1 cellular context compared by ENCODE assay signal in the genomic region with DNA sequence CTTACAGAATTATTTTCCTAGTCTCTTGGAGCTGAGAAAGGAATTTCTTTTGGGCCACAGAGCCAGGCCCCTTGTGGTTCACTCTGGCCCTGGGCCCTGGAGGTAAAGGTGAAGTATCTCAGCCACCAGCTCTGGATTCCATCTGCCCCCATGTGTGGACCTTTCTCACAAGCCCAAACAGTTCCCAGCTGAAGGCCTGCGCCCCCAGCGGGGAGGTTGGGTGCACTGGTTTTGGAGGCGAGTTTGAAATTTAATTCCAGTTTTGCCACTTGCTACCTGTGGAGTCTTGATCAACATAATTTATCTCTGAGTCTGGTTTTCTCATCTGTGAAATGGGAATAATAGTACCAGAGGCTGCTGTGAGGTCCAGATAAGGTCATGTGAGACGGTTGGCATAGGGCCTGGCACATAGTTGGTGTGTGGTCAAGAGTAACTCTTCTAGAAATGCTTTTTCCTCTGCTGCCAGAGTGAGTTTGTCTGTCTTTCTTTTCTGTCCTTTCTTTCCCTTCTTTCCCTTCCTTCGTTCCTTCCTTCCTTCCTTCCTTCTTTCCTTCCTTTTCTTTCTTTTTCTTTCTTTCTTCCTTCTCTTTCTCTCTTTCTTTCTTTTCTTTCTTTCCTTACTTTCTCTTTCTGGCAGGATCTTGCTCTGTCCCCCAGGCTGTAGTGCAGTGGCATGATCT.
TF ChIP-seq lines count a peak whose summit lies in the region.

No MANE protein-coding gene starts in this region.

TF ChIP-seq in K562, 482 proteins besides CTCF, POLR2A, EP300 and RAD21 (continued from another document and continues in another):
- 0 out of 2 replicates have a peak, but pooled peaks have one; percentile 6 for TF ChIP-seq CEBPG (CRISPR knock-in tag; IDR thresholded peaks at IDR 0.05)
- no peak for TF ChIP-seq CEBPG (tag; conservative IDR thresholded peaks at IDR 0.05 in 1 of 2, IDR thresholded peaks at IDR 0.05 in 1 of 2)
- TF ChIP-seq MAX (CRISPR knock-in tag; IDR thresholded peaks at IDR 0.05) = no peak
- TF ChIP-seq, protein P1, sequence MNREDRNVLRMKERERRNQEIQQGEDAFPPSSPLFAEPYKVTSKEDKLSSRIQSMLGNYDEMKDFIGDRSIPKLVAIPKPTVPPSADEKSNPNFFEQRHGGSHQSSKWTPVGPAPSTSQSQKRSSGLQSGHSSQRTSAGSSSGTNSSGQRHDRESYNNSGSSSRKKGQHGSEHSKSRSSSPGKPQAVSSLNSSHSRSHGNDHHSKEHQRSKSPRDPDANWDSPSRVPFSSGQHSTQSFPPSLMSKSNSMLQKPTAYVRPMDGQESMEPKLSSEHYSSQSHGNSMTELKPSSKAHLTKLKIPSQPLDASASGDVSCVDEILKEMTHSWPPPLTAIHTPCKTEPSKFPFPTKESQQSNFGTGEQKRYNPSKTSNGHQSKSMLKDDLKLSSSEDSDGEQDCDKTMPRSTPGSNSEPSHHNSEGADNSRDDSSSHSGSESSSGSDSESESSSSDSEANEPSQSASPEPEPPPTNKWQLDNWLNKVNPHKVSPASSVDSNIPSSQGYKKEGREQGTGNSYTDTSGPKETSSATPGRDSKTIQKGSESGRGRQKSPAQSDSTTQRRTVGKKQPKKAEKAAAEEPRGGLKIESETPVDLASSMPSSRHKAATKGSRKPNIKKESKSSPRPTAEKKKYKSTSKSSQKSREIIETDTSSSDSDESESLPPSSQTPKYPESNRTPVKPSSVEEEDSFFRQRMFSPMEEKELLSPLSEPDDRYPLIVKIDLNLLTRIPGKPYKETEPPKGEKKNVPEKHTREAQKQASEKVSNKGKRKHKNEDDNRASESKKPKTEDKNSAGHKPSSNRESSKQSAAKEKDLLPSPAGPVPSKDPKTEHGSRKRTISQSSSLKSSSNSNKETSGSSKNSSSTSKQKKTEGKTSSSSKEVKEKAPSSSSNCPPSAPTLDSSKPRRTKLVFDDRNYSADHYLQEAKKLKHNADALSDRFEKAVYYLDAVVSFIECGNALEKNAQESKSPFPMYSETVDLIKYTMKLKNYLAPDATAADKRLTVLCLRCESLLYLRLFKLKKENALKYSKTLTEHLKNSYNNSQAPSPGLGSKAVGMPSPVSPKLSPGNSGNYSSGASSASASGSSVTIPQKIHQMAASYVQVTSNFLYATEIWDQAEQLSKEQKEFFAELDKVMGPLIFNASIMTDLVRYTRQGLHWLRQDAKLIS (CRISPR knock-in tag; IDR thresholded peaks at IDR 0.05) = no peak
- TF ChIP-seq JUN (IDR thresholded peaks at IDR 0.05; ENCODE audit: borderline replicate concordance, low read depth, low read length) = no peak
- 0 out of 2 replicates have a peak, but pooled peaks have one; percentile 58 for TF ChIP-seq JUN (CRISPR knock-in tag; IDR thresholded peaks at IDR 0.05; ENCODE audit: borderline replicate concordance)
- no peak for TF ChIP-seq CXXC5 (CRISPR knock-in tag; IDR thresholded peaks at IDR 0.05)
- TF ChIP-seq TGIF2 (CRISPR knock-in tag; IDR thresholded peaks at IDR 0.05) = no peak
- no peak for TF ChIP-seq ZNF57 (CRISPR knock-in tag; IDR thresholded peaks at IDR 0.05)
- TF ChIP-seq ZNF785 (CRISPR knock-in tag; IDR thresholded peaks at IDR 0.05) = no peak
- TF ChIP-seq, protein P2, sequence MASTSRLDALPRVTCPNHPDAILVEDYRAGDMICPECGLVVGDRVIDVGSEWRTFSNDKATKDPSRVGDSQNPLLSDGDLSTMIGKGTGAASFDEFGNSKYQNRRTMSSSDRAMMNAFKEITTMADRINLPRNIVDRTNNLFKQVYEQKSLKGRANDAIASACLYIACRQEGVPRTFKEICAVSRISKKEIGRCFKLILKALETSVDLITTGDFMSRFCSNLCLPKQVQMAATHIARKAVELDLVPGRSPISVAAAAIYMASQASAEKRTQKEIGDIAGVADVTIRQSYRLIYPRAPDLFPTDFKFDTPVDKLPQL (IDR thresholded peaks at IDR 0.05; ENCODE audit: extremely low read depth, insufficient read length) = no peak
- TF ChIP-seq POLR2B (IDR thresholded peaks at IDR 0.05; ENCODE audit: low read depth, partially characterized antibody) = no peak
- TF ChIP-seq PHB2 (IDR thresholded peaks at IDR 0.05; ENCODE audit: low read depth) = peak; percentile 43; the same call in 1 of the 2 replicates
- no peak for TF ChIP-seq CREB5 (CRISPR knock-in tag; IDR thresholded peaks at IDR 0.05)
- TF ChIP-seq CBFA2T3 (IDR thresholded peaks at IDR 0.05) = no peak
- no peak for TF ChIP-seq XRCC3 (IDR thresholded peaks at IDR 0.05)
- no peak for TF ChIP-seq POU5F1 (IDR thresholded peaks at IDR 0.05; ENCODE audit: borderline replicate concordance, low read depth, low read length, partially characterized antibody)
- TF ChIP-seq AFF1 (IDR thresholded peaks at IDR 0.05; ENCODE audit: low read depth in 1 of 2, partially characterized antibody in 2 of 2) = peak in 1 of 2 experiments; percentile 29
- 0 out of 4 replicates have a peak, but pooled peaks of 1 of the 2 experiments have one; percentile 23 for TF ChIP-seq HDAC1 (IDR thresholded peaks at IDR 0.05)
- 0 out of 2 replicates have a peak, but pooled peaks have one; percentile 21 for TF ChIP-seq ARID2 (IDR thresholded peaks at IDR 0.05)
- no peak for TF ChIP-seq TSC22D4 (tag; IDR thresholded peaks at IDR 0.05)
- no peak for TF ChIP-seq VEZF1 (CRISPR knock-in tag; IDR thresholded peaks at IDR 0.05)
- no peak for TF ChIP-seq ZNF561 (CRISPR knock-in tag; conservative IDR thresholded peaks at IDR 0.05)
- no peak for TF ChIP-seq ZNF263 (CRISPR knock-in tag; IDR thresholded peaks at IDR 0.05; ENCODE audit: borderline replicate concordance)
- TF ChIP-seq MTF1 (CRISPR knock-in tag; IDR thresholded peaks at IDR 0.05; ENCODE audit: borderline replicate concordance) = no peak
- TF ChIP-seq, protein P3, sequence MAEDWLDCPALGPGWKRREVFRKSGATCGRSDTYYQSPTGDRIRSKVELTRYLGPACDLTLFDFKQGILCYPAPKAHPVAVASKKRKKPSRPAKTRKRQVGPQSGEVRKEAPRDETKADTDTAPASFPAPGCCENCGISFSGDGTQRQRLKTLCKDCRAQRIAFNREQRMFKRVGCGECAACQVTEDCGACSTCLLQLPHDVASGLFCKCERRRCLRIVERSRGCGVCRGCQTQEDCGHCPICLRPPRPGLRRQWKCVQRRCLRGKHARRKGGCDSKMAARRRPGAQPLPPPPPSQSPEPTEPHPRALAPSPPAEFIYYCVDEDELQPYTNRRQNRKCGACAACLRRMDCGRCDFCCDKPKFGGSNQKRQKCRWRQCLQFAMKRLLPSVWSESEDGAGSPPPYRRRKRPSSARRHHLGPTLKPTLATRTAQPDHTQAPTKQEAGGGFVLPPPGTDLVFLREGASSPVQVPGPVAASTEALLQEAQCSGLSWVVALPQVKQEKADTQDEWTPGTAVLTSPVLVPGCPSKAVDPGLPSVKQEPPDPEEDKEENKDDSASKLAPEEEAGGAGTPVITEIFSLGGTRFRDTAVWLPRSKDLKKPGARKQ (CRISPR knock-in tag; IDR thresholded peaks at IDR 0.05) = no peak
- TF ChIP-seq HCFC1 (IDR thresholded peaks at IDR 0.05; ENCODE audit: low read depth, low read length) = 0 out of 2 replicates have a peak, but pooled peaks have one; percentile 27
- no peak for TF ChIP-seq ZNF695 (CRISPR knock-in tag; IDR thresholded peaks at IDR 0.05)
- TF ChIP-seq ZNF316 (IDR thresholded peaks at IDR 0.05) = no peak
- no peak for TF ChIP-seq NRF1 (conservative IDR thresholded peaks at IDR 0.05 in 1 of 2, IDR thresholded peaks at IDR 0.05 in 1 of 2)
- no peak for TF ChIP-seq CREM (IDR thresholded peaks at IDR 0.05; ENCODE audit: low read depth)
- no peak for TF ChIP-seq E2F3 (CRISPR knock-in tag; IDR thresholded peaks at IDR 0.05)
- TF ChIP-seq MCM5 (IDR thresholded peaks at IDR 0.05; ENCODE audit: low read depth) = no peak
- TF ChIP-seq, protein P4, sequence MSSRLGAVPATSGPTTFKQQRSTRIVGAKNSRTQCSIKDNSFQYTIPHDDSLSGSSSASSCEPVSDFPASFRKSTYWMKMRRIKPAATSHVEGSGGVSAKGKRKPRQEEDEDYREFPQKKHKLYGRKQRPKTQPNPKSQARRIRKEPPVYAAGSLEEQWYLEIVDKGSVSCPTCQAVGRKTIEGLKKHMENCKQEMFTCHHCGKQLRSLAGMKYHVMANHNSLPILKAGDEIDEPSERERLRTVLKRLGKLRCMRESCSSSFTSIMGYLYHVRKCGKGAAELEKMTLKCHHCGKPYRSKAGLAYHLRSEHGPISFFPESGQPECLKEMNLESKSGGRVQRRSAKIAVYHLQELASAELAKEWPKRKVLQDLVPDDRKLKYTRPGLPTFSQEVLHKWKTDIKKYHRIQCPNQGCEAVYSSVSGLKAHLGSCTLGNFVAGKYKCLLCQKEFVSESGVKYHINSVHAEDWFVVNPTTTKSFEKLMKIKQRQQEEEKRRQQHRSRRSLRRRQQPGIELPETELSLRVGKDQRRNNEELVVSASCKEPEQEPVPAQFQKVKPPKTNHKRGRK (tag; IDR thresholded peaks at IDR 0.05) = peak; percentile 95
- no peak for TF ChIP-seq KDM2B (CRISPR knock-in tag; IDR thresholded peaks at IDR 0.05)
- no peak for TF ChIP-seq ZNF143 (CRISPR knock-in tag; IDR thresholded peaks at IDR 0.05)
- TF ChIP-seq KDM1A (IDR thresholded peaks at IDR 0.05) = no peak
- no peak for TF ChIP-seq ZNF212 (CRISPR knock-in tag; IDR thresholded peaks at IDR 0.05)
- no peak for TF ChIP-seq ZNF830 (CRISPR knock-in tag; IDR thresholded peaks at IDR 0.05)
- TF ChIP-seq, protein P5, sequence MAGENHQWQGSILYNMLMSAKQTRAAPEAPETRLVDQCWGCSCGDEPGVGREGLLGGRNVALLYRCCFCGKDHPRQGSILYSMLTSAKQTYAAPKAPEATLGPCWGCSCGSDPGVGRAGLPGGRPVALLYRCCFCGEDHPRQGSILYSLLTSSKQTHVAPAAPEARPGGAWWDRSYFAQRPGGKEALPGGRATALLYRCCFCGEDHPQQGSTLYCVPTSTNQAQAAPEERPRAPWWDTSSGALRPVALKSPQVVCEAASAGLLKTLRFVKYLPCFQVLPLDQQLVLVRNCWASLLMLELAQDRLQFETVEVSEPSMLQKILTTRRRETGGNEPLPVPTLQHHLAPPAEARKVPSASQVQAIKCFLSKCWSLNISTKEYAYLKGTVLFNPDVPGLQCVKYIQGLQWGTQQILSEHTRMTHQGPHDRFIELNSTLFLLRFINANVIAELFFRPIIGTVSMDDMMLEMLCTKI (IDR thresholded peaks at IDR 0.05; ENCODE audit: partially characterized antibody) = no peak
- no peak for TF ChIP-seq RUNX1 (IDR thresholded peaks at IDR 0.05; ENCODE audit: low read depth)
- no peak for TF ChIP-seq BRD9 (IDR thresholded peaks at IDR 0.05; ENCODE audit: low read depth, partially characterized antibody)
